In genomic region chr15:51739056-51739455, GRCh38 we compare ENCODE assay signal across 20 cellular contexts. TPM values are rescaled to one million over a fixed set of nuclear protein-coding genes. Genes with fewer than 3 reads are reported as not detected.
DNase-seq lines count a peak whose midpoint lies in the region; ATAC-seq, FAIRE-seq and TF ChIP-seq lines count a peak whose summit lies in the region.
"Had no signal": no experiment of that assay in that cellular context is flagged by ENCODE, and none has a peak within 500 bp of the region (broad histone marks: within the 10 kb centered on the region; RNA-seq: fewer than 3 reads in every experiment).

No MANE protein-coding gene starts in this region.

- no peak for TF ChIP-seq CTCF in CD8-positive, alpha-beta T cell (IDR thresholded peaks at IDR 0.05)
- no peak for TF ChIP-seq CTCF in keratinocyte (optimal IDR thresholded peaks at IDR 0.05 in 1 of 3, IDR thresholded peaks at IDR 0.05 in 1 of 3, conservative IDR thresholded peaks at IDR 0.05 in 1 of 3; ENCODE audit: extremely low read depth in 1 of 3, insufficient read depth in 2 of 3, low read length in 3 of 3)

- H3K27me3 ChIP-seq in CD4-positive, CD25-positive, alpha-beta regulatory T cell (ENCODE audit: control insufficient read depth, insufficient read depth, low read length) = no peaks in the 10 kb centered on the region
- no peaks in the 10 kb centered on the region for H3K27me3 ChIP-seq in CD8-positive, alpha-beta T cell (ENCODE audit: insufficient read depth, low read length)
- H3K27me3 ChIP-seq in keratinocyte (ENCODE audit: control insufficient read depth, extremely low read depth, insufficient read depth, low read length) = no peaks in the 10 kb centered on the region
- H3K27me3 ChIP-seq: gastrocnemius medialis, left lung, spleen, tibial nerve had no signal

- H3K4me1 ChIP-seq in CD4-positive, CD25-positive, alpha-beta regulatory T cell (ENCODE audit: control insufficient read depth, insufficient read depth, low read length, poor library complexity, severe bottlenecking) = peaks cover 35% of the 10 kb centered on the region
- H3K4me1 ChIP-seq in CD8-positive, alpha-beta T cell (ENCODE audit: insufficient read depth, low read length) = peaks cover 32% of the 10 kb centered on the region
- peaks cover 28% of the 10 kb centered on the region for H3K4me1 ChIP-seq in keratinocyte (ENCODE audit: control insufficient read depth, extremely low read depth, insufficient read depth, low read length)

- no peak for FAIRE-seq in keratinocyte (lab: Jason Lieb, UNC)
- FAIRE-seq: endometrium, GM19239 had no signal

- peak overlapping the region; percentile 57 for H3K4me2 ChIP-seq in keratinocyte (ENCODE audit: control insufficient read depth, extremely low read depth, insufficient read depth, low read depth, low read length)

- H3K9me3 Mint-ChIP-seq in CD4-positive, CD25-positive, alpha-beta regulatory T cell = no peaks in the 10 kb centered on the region
- no peaks in the 10 kb centered on the region for H3K9me3 Mint-ChIP-seq in CD8-positive, alpha-beta T cell
- H3K9me3 Mint-ChIP-seq in activated naive CD8-positive, alpha-beta T cell treated with anti-CD3 and anti-CD28 coated beads, Interleukin-2, amount 50 U/mL, for 24 hours = no peaks in the 10 kb centered on the region
- H3K9me3 Mint-ChIP-seq: stimulated activated naive B cell treated with anti-CD40 and anti-IgM and Interleukin-4, amounts not matched to agents 10 μg/mL and 1 μg/mL and 100 μg/mL, for 72 hours had no signal

- H3K4me3 ChIP-seq in CD4-positive, CD25-positive, alpha-beta regulatory T cell (ENCODE audit: low read depth, low read length) = no peak overlapping the region
- H3K4me3 ChIP-seq in CD8-positive, alpha-beta T cell (ENCODE audit: low read depth, low read length) = no peak overlapping the region
- no peak overlapping the region for H3K4me3 ChIP-seq in keratinocyte (ENCODE audit: control insufficient read depth in 2 of 3, extremely low read depth in 1 of 3, insufficient read depth in 2 of 3, low read depth in 1 of 3, low read length in 3 of 3)
- H3K4me3 ChIP-seq: left lung, spleen, tibial nerve had no signal

- H3K27ac Mint-ChIP-seq in CD4-positive, CD25-positive, alpha-beta regulatory T cell = peak overlapping the region; percentile 84 to 97 (median 96)
- peak overlapping the region; percentile 95 for H3K27ac Mint-ChIP-seq in CD8-positive, alpha-beta T cell
- no peak overlapping the region for H3K27ac Mint-ChIP-seq in activated naive CD8-positive, alpha-beta T cell treated with anti-CD3 and anti-CD28 coated beads, Interleukin-2, amount 50 U/mL, for 24 hours

- H3K9me3 ChIP-seq in CD4-positive, CD25-positive, alpha-beta regulatory T cell (ENCODE audit: control insufficient read depth in 2 of 2, low read length in 2 of 2) = no peaks in the 10 kb centered on the region
- no peaks in the 10 kb centered on the region for H3K9me3 ChIP-seq in CD8-positive, alpha-beta T cell (ENCODE audit: low read length)
- no peaks in the 10 kb centered on the region for H3K9me3 ChIP-seq in keratinocyte (ENCODE audit: control insufficient read depth, low read depth, low read length)
- H3K9me3 ChIP-seq: gastrocnemius medialis, left lung, spleen, tibial nerve had no signal

- dilution Hi-C loops in keratinocyte (cut with MboI; ENCODE audit: extremely low pct_ligation_motif_present, low sequenced_read_pairs) = no loop called here

- peak overlapping the region; percentile 77 to 96 (median 91) for H3K4me3 Mint-ChIP-seq in CD4-positive, CD25-positive, alpha-beta regulatory T cell
- peak overlapping the region; percentile 44 for H3K4me3 Mint-ChIP-seq in CD8-positive, alpha-beta T cell
- peak overlapping the region; percentile 0 for H3K4me3 Mint-ChIP-seq in activated naive CD8-positive, alpha-beta T cell treated with anti-CD3 and anti-CD28 coated beads, Interleukin-2, amount 50 U/mL, for 24 hours

- no peak overlapping the region for H3K27ac ChIP-seq in CD4-positive, CD25-positive, alpha-beta regulatory T cell (ENCODE audit: insufficient read depth, low read length, poor library complexity, severe bottlenecking)
- no peak overlapping the region for H3K27ac ChIP-seq in CD8-positive, alpha-beta T cell (ENCODE audit: low read depth, low read length)
- H3K27ac ChIP-seq in keratinocyte (ENCODE audit: control insufficient read depth, insufficient read depth, low read length) = no peak overlapping the region

- no peak for DNase-seq in CD4-positive, CD25-positive, alpha-beta regulatory T cell
- DNase-seq in CD8-positive, alpha-beta T cell = no peak
- DNase-seq in activated naive CD8-positive, alpha-beta T cell treated with anti-CD3 and anti-CD28 coated beads, Interleukin-2, amount 50 U/mL, for 24 hours = no peak
- DNase-seq in keratinocyte (ENCODE audit: low read depth, low spot score) = peak; percentile 67
- no peak for DNase-seq in COR-L47 (lab: John Stamatoyannopoulos, UW)
- no peak for DNase-seq in NCI-H1694 (lab: John Stamatoyannopoulos, UW)
- DNase-seq in DMS153 treated with DMSO at 0.1 percent for 48 hours (lab: John Stamatoyannopoulos, UW; ENCODE audit: unreplicated experiment) = no peak
- DNase-seq: DND-41; gastrocnemius medialis; left lung; NCI-H748 treated with DMSO at 0.1 percent for 48 hours; spleen; stimulated activated naive B cell treated with anti-CD40 and anti-IgM and Interleukin-4, amounts not matched to agents 10 μg/mL and 1 μg/mL and 100 μg/mL, for 72 hours had no signal

- H4K20me1 ChIP-seq in keratinocyte (ENCODE audit: control insufficient read depth, extremely low read depth, insufficient read depth, low read length) = no peaks in the 10 kb centered on the region

- no peaks in the 10 kb centered on the region for H3K9me1 ChIP-seq in keratinocyte (ENCODE audit: control insufficient read depth, extremely low read depth, insufficient read depth, low read length)

- no peak overlapping the region for H2AFZ ChIP-seq in keratinocyte (ENCODE audit: control insufficient read depth, low read length)

- no peak overlapping the region for H3K9ac ChIP-seq in keratinocyte (ENCODE audit: control insufficient read depth, extremely low read depth, insufficient read depth, low read length)

- peaks cover 18 to 39% (median 34%) of the 10 kb centered on the region in 4 donors for H3K4me1 Mint-ChIP-seq in CD4-positive, CD25-positive, alpha-beta regulatory T cell
- H3K4me1 Mint-ChIP-seq in CD8-positive, alpha-beta T cell (ENCODE audit: low read depth) = peaks cover 40% of the 10 kb centered on the region
- H3K4me1 Mint-ChIP-seq in activated naive CD8-positive, alpha-beta T cell treated with anti-CD3 and anti-CD28 coated beads, Interleukin-2, amount 50 U/mL, for 24 hours = peaks cover 39% of the 10 kb centered on the region

- ATAC-seq in CD4-positive, CD25-positive, alpha-beta regulatory T cell (ENCODE audit: low read depth in 2 of 2) = no peak
- ATAC-seq in CD8-positive, alpha-beta T cell = no peak
- ATAC-seq in activated naive CD8-positive, alpha-beta T cell treated with anti-CD3 and anti-CD28 coated beads, Interleukin-2, amount 50 U/mL, for 24 hours = no peak
- ATAC-seq: gastrocnemius medialis; left lung; stimulated activated naive B cell treated with anti-CD40 and anti-IgM and Interleukin-4, amounts not matched to agents 10 μg/mL and 1 μg/mL and 100 μg/mL, for 72 hours had no signal

- POLR2A ChIA-PET in CD8-positive, alpha-beta T cell (lab: Charles Lee) = interaction anchor here (0.6 to 3.7 kb wide), 2 partner anchors 12 to 14 kb away, joined by 3 to 22 read pairs; no protein-coding TSS in a partner anchor

- no peaks in the 10 kb centered on the region for H3K36me3 Mint-ChIP-seq in CD4-positive, CD25-positive, alpha-beta regulatory T cell
- H3K36me3 Mint-ChIP-seq in CD8-positive, alpha-beta T cell = peaks cover 6% of the 10 kb centered on the region
- H3K36me3 Mint-ChIP-seq in activated naive CD8-positive, alpha-beta T cell treated with anti-CD3 and anti-CD28 coated beads, Interleukin-2, amount 50 U/mL, for 24 hours (ENCODE audit: low read depth) = peaks cover 3% of the 10 kb centered on the region

- H3K36me3 ChIP-seq in CD4-positive, CD25-positive, alpha-beta regulatory T cell (ENCODE audit: control insufficient read depth, insufficient read depth, low read length) = no peaks in the 10 kb centered on the region
- no peaks in the 10 kb centered on the region for H3K36me3 ChIP-seq in CD8-positive, alpha-beta T cell (ENCODE audit: insufficient read depth, low read length)
- H3K36me3 ChIP-seq in keratinocyte (ENCODE audit: control insufficient read depth in 2 of 2, extremely low read depth in 1 of 2, insufficient read depth in 2 of 2, low read length in 2 of 2) = no peaks in the 10 kb centered on the region
- H3K36me3 ChIP-seq: gastrocnemius medialis, left lung, spleen, tibial nerve had no signal

- CTCF ChIA-PET in CD8-positive, alpha-beta T cell (lab: Charles Lee) = interaction anchor here (0.7 to 8.9 kb wide), 5 partner anchors 18 to 206 kb away, joined by 3 to 97 read pairs (median 3); no protein-coding TSS in a partner anchor

- intact Hi-C loops in CD8-positive, alpha-beta T cell (cut with DNase I, micrococcal nuclease) = loop anchor here (5.0 to 10.0 kb wide), 5 partner anchors 57 to 1314 kb away; partner anchors contain the start of genes ATOSA (in 2 of the 2), TMOD3 (in 2 of the 2), SCG3 (in 1 of the 2) and USP8 (in 1 of the 2)

- H3K79me2 ChIP-seq in keratinocyte (ENCODE audit: control insufficient read depth, insufficient read depth, low read length) = no peaks in the 10 kb centered on the region

- H3K27me3 Mint-ChIP-seq in CD4-positive, CD25-positive, alpha-beta regulatory T cell = peaks cover 4% of the 10 kb centered on the region
- no peaks in the 10 kb centered on the region for H3K27me3 Mint-ChIP-seq in CD8-positive, alpha-beta T cell (ENCODE audit: low read depth)
- H3K27me3 Mint-ChIP-seq in activated naive CD8-positive, alpha-beta T cell treated with anti-CD3 and anti-CD28 coated beads, Interleukin-2, amount 50 U/mL, for 24 hours = no peaks in the 10 kb centered on the region
- H3K27me3 Mint-ChIP-seq: stimulated activated naive B cell treated with anti-CD40 and anti-IgM and Interleukin-4, amounts not matched to agents 10 μg/mL and 1 μg/mL and 100 μg/mL, for 72 hours had no signal

RNA-seq across cellular contexts. Expression of gene LYSMD2, which starts 1.6 kb away (rescaled TPM):
- 13.0 TPM for total RNA-seq in CD4-positive, CD25-positive, alpha-beta regulatory T cell
- 10 to 100 TPM; 32.5 to 44.1 (median 39.7) TPM for polyA plus RNA-seq in CD4-positive, CD25-positive, alpha-beta regulatory T cell
- total RNA-seq in CD8-positive, alpha-beta T cell = 10 to 100 TPM; 18.9 to 20.0 TPM
- 6.4 to 12.7 TPM (median 7.4 TPM) in 3 replicates for polyA plus RNA-seq in keratinocyte
- polyA plus RNA-seq in keratinocyte (2011; ENCODE audit: low read depth) = 3.8 TPM
- polyA plus RNA-seq in keratinocyte (2011; cell fraction: cytosol; rRNA removed) = 7.5 and 15.2 TPM in 2 replicates
- 4.1 and 6.9 TPM in 2 replicates for polyA plus RNA-seq in keratinocyte (2011; cell fraction: nucleus; rRNA removed)
- 5.2 and 5.3 TPM in 2 replicates for polyA plus RNA-seq in keratinocyte (2012; ENCODE audit: low replicate concordance)
- 0.30 to 0.82 TPM (median 0.80 TPM) in 3 replicates for polyA minus RNA-seq in keratinocyte
- polyA minus RNA-seq in keratinocyte (2011; cell fraction: cytosol; rRNA and poly(A)+ RNA removed) = 6.7 TPM
- 0.74 and 2.2 TPM in 2 replicates for polyA minus RNA-seq in keratinocyte (2011; cell fraction: nucleus; rRNA and poly(A)+ RNA removed)

RNA-seq across cellular contexts. Expression of gene TMOD2, which starts 12.3 kb away (rescaled TPM):
- total RNA-seq in CD4-positive, CD25-positive, alpha-beta regulatory T cell = 3.7 TPM
- 1 to 10 TPM in 3 of 4 donors, under 1 TPM in 1; 0.87 to 1.9 (median 1.1) TPM for polyA plus RNA-seq in CD4-positive, CD25-positive, alpha-beta regulatory T cell
- 1 to 10 TPM; 5.1 to 5.3 TPM for total RNA-seq in CD8-positive, alpha-beta T cell
- polyA plus RNA-seq in keratinocyte = 3.1 to 5.8 TPM (median 5.2 TPM) in 3 replicates
- polyA plus RNA-seq in keratinocyte (2011; ENCODE audit: low read depth) = 2.2 TPM
- 3.4 and 6.3 TPM in 2 replicates for polyA plus RNA-seq in keratinocyte (2011; cell fraction: cytosol; rRNA removed)
- polyA plus RNA-seq in keratinocyte (2011; cell fraction: nucleus; rRNA removed) = 7.7 and 8.7 TPM in 2 replicates
- polyA plus RNA-seq in keratinocyte (2012; ENCODE audit: low replicate concordance) = 2.6 and 4.0 TPM in 2 replicates
- 2.1 to 7.8 TPM (median 5.9 TPM) in 3 replicates for polyA minus RNA-seq in keratinocyte
- polyA minus RNA-seq in keratinocyte (2011; cell fraction: cytosol; rRNA and poly(A)+ RNA removed) = 4.0 TPM
- 5.5 and 12.0 TPM in 2 replicates for polyA minus RNA-seq in keratinocyte (2011; cell fraction: nucleus; rRNA and poly(A)+ RNA removed)

RNA-seq across cellular contexts. Expression of gene SCG3, which starts 57.8 kb away (rescaled TPM):
- total RNA-seq in CD4-positive, CD25-positive, alpha-beta regulatory T cell = not detected
- polyA plus RNA-seq in CD4-positive, CD25-positive, alpha-beta regulatory T cell = not detected
- not detected for total RNA-seq in CD8-positive, alpha-beta T cell
- polyA plus RNA-seq in keratinocyte = not detected in 3 replicates
- not detected for polyA plus RNA-seq in keratinocyte (2011; ENCODE audit: low read depth)
- 0.05 TPM in 1 of 2 replicates, not detected in the other for polyA plus RNA-seq in keratinocyte (2011; cell fraction: cytosol; rRNA removed)
- polyA plus RNA-seq in keratinocyte (2011; cell fraction: nucleus; rRNA removed) = 0.04 TPM in 2 replicates
- not detected in 2 replicates for polyA plus RNA-seq in keratinocyte (2012; ENCODE audit: low replicate concordance)
- polyA minus RNA-seq in keratinocyte = not detected in 3 replicates
- not detected for polyA minus RNA-seq in keratinocyte (2011; cell fraction: cytosol; rRNA and poly(A)+ RNA removed)
- not detected in 2 replicates for polyA minus RNA-seq in keratinocyte (2011; cell fraction: nucleus; rRNA and poly(A)+ RNA removed)
- total RNA-seq: chondrocyte, gastrocnemius medialis, myocyte, pulmonary artery endothelial cell, tibial nerve had no signal
- polyA plus RNA-seq: BJ had no signal

Comparison
In these comparisons a context has a peak if more than half of its experiments do, and no peak if none do; other contexts are left out.
1. H3K4me3 Mint-ChIP-seq: peak in every context shown above with its lines; median percentile 91 in CD4-positive, CD25-positive, alpha-beta regulatory T cell; 44 in CD8-positive, alpha-beta T cell; 0 in activated naive CD8-positive, alpha-beta T cell treated with anti-CD3 and anti-CD28 coated beads, Interleukin-2, amount 50 U/mL, for 24 hours.